ENCODE assay signal across 17 cellular contexts in the genomic region with DNA sequence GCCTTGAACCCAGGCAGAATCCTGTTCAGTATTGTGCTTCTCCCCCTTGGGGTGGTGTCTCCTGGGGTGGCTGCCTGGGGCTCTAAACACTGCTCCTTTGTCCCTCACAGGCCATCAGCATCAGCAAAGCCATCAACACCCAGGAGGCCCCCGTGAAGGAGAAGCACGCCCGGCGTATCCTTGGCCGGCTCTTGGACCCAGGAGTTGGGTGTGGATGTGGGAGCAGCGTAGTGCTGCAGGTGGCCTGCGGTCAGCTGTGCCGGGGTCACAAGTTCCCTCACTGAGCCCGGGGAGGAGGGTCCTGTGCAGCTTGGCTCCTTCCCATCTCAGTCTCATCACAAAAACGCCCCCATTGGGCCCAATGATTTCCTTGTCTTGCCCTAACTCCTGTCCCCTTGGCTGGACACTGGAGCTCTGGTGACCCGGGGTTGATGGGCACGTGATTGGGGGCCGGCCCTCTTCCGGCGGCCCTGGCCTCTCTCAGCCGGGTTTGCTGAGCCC. TPM values are rescaled to one million over a fixed set of nuclear protein-coding genes. Genes with fewer than 3 reads are reported as not detected.
DNase-seq lines count a peak whose midpoint lies in the region; ATAC-seq and TF ChIP-seq lines count a peak whose summit lies in the region.
"Had no signal": no experiment of that assay in that cellular context is flagged by ENCODE, and none has a peak within 500 bp of the region (broad histone marks: within the 10 kb centered on the region; RNA-seq: fewer than 3 reads in every experiment).

No MANE protein-coding gene starts in this region.

- H3K4me1 ChIP-seq in osteoblast (ENCODE audit: insufficient read depth, low read length) (peaks cover 14% of the 10 kb centered on the region), A673 (ENCODE audit: insufficient read depth, low read length, poor library complexity, severe bottlenecking) (no peaks in the 10 kb centered on the region)
- H3K4me1 ChIP-seq: HAP-1 had no signal

- H3K79me2 ChIP-seq in osteoblast (ENCODE audit: insufficient read depth, low read length): no peaks in the 10 kb centered on the region

- H3K9me3 ChIP-seq in osteoblast (ENCODE audit: low read depth, low read length) (no peaks in the 10 kb centered on the region), A673 (ENCODE audit: low read depth, low read length, poor library complexity, severe bottlenecking) (no peaks in the 10 kb centered on the region)
- H3K9me3 ChIP-seq: HAP-1, MG63 had no signal

- H3K36me3 ChIP-seq in osteoblast (ENCODE audit: insufficient read depth, low read length): no peaks in the 10 kb centered on the region
- H3K36me3 ChIP-seq in A673 (ENCODE audit: insufficient read depth, low read length, poor library complexity, severe bottlenecking): no peaks in the 10 kb centered on the region
- H3K36me3 ChIP-seq: HAP-1, MG63 had no signal

- H4K20me1 ChIP-seq in osteoblast (ENCODE audit: insufficient read depth, low read length): no peaks in the 10 kb centered on the region

- POLR2A ChIA-PET in A673 (lab: Charles Lee; ENCODE audit: low non-redundant PET): no interaction called here

- BruUV-seq in A673 (replicated peaks; lab: Mats Ljungman, UMichigan): no TSS peak

- TF ChIP-seq CTCF in osteoblast (IDR thresholded peaks at IDR 0.05; ENCODE audit: extremely low read depth, low read depth, low read length) (no peak), A673 (conservative IDR thresholded peaks at IDR 0.05; ENCODE audit: low read depth, low read length) (no peak)

- H3K27me3 Mint-ChIP-seq in activated T-cell treated with anti-CD3 and anti-CD28 coated beads, Interleukin-2, amount 50 U/mL, for 24 hours: no peaks in the 10 kb centered on the region
- no peaks in the 10 kb centered on the region for H3K27me3 Mint-ChIP-seq in activated T-cell treated with anti-CD3 and anti-CD28 coated beads, Interleukin-2, amount 50 U/mL, for 4 hours (ENCODE audit: low read depth)

- no peak overlapping the region for H3K4me3 Mint-ChIP-seq in activated T-cell treated with anti-CD3 and anti-CD28 coated beads, Interleukin-2, amount 50 U/mL, for 24 hours
- H3K4me3 Mint-ChIP-seq in activated T-cell treated with anti-CD3 and anti-CD28 coated beads, Interleukin-2, amount 50 U/mL, for 4 hours: no peak overlapping the region

- H3K27me3 ChIP-seq in osteoblast (ENCODE audit: insufficient read depth, low read length): no peaks in the 10 kb centered on the region
- no peaks in the 10 kb centered on the region for H3K27me3 ChIP-seq in A673 (replicated peaks; ENCODE audit: insufficient read depth, low read depth, low read length, poor library complexity)
- H3K27me3 ChIP-seq: MG63 had no signal

- no peaks in the 10 kb centered on the region for H3K9me3 Mint-ChIP-seq in activated T-cell treated with anti-CD3 and anti-CD28 coated beads, Interleukin-2, amount 50 U/mL, for 24 hours
- no peaks in the 10 kb centered on the region for H3K9me3 Mint-ChIP-seq in activated T-cell treated with anti-CD3 and anti-CD28 coated beads, Interleukin-2, amount 50 U/mL, for 4 hours

- intact Hi-C loops in A673 (cut with micrococcal nuclease; ENCODE audit: unreplicated experiment): no loop called here

- H2AFZ ChIP-seq in osteoblast (ENCODE audit: low read length): no peak overlapping the region

- H3K27ac Mint-ChIP-seq in activated T-cell treated with anti-CD3 and anti-CD28 coated beads, Interleukin-2, amount 50 U/mL, for 24 hours: peak overlapping the region; percentile 18

- peaks cover 30% of the 10 kb centered on the region for H3K36me3 Mint-ChIP-seq in activated T-cell treated with anti-CD3 and anti-CD28 coated beads, Interleukin-2, amount 50 U/mL, for 24 hours (ENCODE audit: low read depth)
- H3K36me3 Mint-ChIP-seq in activated T-cell treated with anti-CD3 and anti-CD28 coated beads, Interleukin-2, amount 50 U/mL, for 4 hours (ENCODE audit: insufficient read depth): peaks cover 11% of the 10 kb centered on the region

- no peak for DNase-seq in activated T-cell treated with anti-CD3 and anti-CD28 coated beads, Interleukin-2, amount 50 U/mL, for 24 hours
- DNase-seq in activated T-cell treated with anti-CD3 and anti-CD28 coated beads, Interleukin-2, amount 50 U/mL, for 4 hours: no peak
- DNase-seq in hippocampal formation (lab: John Stamatoyannopoulos, UW) (peak; percentile 35 to 51), osteoblast (ENCODE audit: insufficient read length, low spot score, missing footprints) (peak; percentile 77), A673 (ENCODE audit: low spot score) (no peak), HT-29 (ENCODE audit: low spot score) (no peak)
- DNase-seq: DMS 273 treated with DMSO at 0.1 percent for 48 hours, GDM1, Karpas-422, MG63, NCI-H1092, NCI-H146, NCI-H2227 treated with DMSO at 0.1 percent for 48 hours had no signal

- peaks cover 1% of the 10 kb centered on the region for H3K4me1 Mint-ChIP-seq in activated T-cell treated with anti-CD3 and anti-CD28 coated beads, Interleukin-2, amount 50 U/mL, for 24 hours (ENCODE audit: low read depth)
- no peaks in the 10 kb centered on the region for H3K4me1 Mint-ChIP-seq in activated T-cell treated with anti-CD3 and anti-CD28 coated beads, Interleukin-2, amount 50 U/mL, for 4 hours (ENCODE audit: low read depth)

- ATAC-seq in activated T-cell treated with anti-CD3 and anti-CD28 coated beads, Interleukin-2, amount 50 U/mL, for 4 hours: no peak
- ATAC-seq in GM18909 (IDR thresholded peaks at IDR 0.05; ENCODE audit: poor library complexity, unreplicated experiment) (no peak), GM21528 (IDR thresholded peaks at IDR 0.05; ENCODE audit: low FRiP score, unreplicated experiment) (no peak)

- no peak overlapping the region for H3K4me3 ChIP-seq in osteoblast (ENCODE audit: insufficient read depth, low read length)
- no peak overlapping the region for H3K4me3 ChIP-seq in A673 (ENCODE audit: low read depth, low read length, poor library complexity, severe bottlenecking)
- H3K4me3 ChIP-seq: HAP-1, MG63 had no signal

- CTCF ChIA-PET in A673 (lab: Charles Lee): interaction anchor here (0.5 kb wide), 1 partner anchor 79 kb away, joined by 4 read pairs; no protein-coding TSS in a partner anchor

- no peak overlapping the region for H3K4me2 ChIP-seq in osteoblast (ENCODE audit: insufficient read depth, low read length)

- H3K27ac ChIP-seq in osteoblast (ENCODE audit: low read depth, low read length): no peak overlapping the region
- no peak overlapping the region for H3K27ac ChIP-seq in A673 (ENCODE audit: low read depth, low read length, poor library complexity, severe bottlenecking)
- H3K27ac ChIP-seq: C4-2B had no signal

RNA-seq across cellular contexts. Expression of gene HIP1R, which starts 12.7 kb away (rescaled TPM):
- total RNA-seq in activated T-cell treated with anti-CD3 and anti-CD28 coated beads, Interleukin-2, amount 50 U/mL, for 4 hours: 10 to 100 TPM; 23.2 to 34.5 (median 32.1) TPM
- total RNA-seq in osteoblast (19.4 and 21.0 TPM in 2 replicates), A673 (2021) (27.0 and 30.4 TPM in 2 replicates)
- 109 and 131 TPM in 2 replicates for total RNA-seq in HT-29 (2014; rRNA removed; shearing (Covaris generic))

RNA-seq across cellular contexts. Expression of gene VPS37B, which starts 48.0 kb away (rescaled TPM):
- total RNA-seq in activated T-cell treated with anti-CD3 and anti-CD28 coated beads, Interleukin-2, amount 50 U/mL, for 4 hours: 10 to 100 TPM; 11.9 to 20.3 (median 18.4) TPM
- total RNA-seq in osteoblast (19.2 and 20.6 TPM in 2 replicates), A673 (2021) (30.2 and 34.4 TPM in 2 replicates)
- 103 and 111 TPM in 2 replicates for total RNA-seq in HT-29 (2014; rRNA removed; shearing (Covaris generic))

Comparison
In these comparisons a context has a peak if more than half of its experiments do, and no peak if none do; other contexts are left out.
1. DNase-seq: peak in hippocampal formation (2 of 2) and osteoblast (single experiment); none in activated T-cell treated with anti-CD3 and anti-CD28 coated beads, Interleukin-2, amount 50 U/mL, for 24 hours (single experiment), activated T-cell treated with anti-CD3 and anti-CD28 coated beads, Interleukin-2, amount 50 U/mL, for 4 hours (single experiment), A673 (single experiment) and HT-29 (single experiment).